8 cellular contexts compared by ENCODE assay signal in the genomic region with DNA sequence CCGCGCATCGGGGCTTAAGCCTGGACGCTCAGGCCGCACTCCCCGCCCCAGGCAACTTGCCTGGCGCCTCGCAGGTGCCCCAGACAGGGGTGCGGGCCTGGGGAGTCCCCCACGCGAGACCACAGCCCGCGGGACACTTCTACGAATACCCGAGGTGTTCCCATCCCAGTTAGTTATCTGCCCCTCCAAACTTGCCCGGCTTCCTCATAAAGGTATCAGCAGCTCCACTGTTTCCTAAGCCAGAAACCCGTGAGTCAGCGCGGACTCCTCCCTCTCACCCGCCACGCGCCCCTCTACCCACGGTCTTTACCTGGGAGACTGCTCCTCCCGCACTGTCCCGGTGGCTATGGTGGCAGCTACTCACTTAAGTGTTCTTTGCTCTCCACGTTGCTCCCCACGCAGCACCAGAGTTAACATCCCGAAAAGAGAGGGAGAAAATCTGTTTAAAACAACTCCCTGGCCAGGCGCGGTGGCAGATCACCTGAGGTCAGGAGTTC. TPM values are rescaled to one million over a fixed set of nuclear protein-coding genes. Genes with fewer than 3 reads are reported as not detected.
DNase-seq lines count a peak whose midpoint lies in the region; ATAC-seq and TF ChIP-seq lines count a peak whose summit lies in the region.

No MANE protein-coding gene starts in this region.

- H3K4me1 Mint-ChIP-seq in brain, result peaks cover 32% of the 10 kb centered on the region

- TF ChIP-seq POLR2A in transverse colon (IDR thresholded peaks at IDR 0.05), result no peak

- H3K9me3 ChIP-seq in heart right ventricle (no peaks in the 10 kb centered on the region), transverse colon (no peaks in the 10 kb centered on the region)

- TF ChIP-seq CTCF in heart right ventricle (IDR thresholded peaks at IDR 0.05) (no peak), brain (conservative IDR thresholded peaks at IDR 0.05) (no peak), transverse colon (IDR thresholded peaks at IDR 0.05) (no peak)

- peaks cover 0 to 6% (median 0%) of the 10 kb centered on the region in 9 donors for H3K36me3 ChIP-seq in heart right ventricle
- H3K36me3 ChIP-seq in transverse colon, result no peaks in the 10 kb centered on the region

- peak overlapping the region in 9 of 10 donors; percentile 36 to 96 (median 66) for H3K4me3 ChIP-seq in heart right ventricle
- peak overlapping the region in 3 of 4 donors; percentile 85 to 96 (median 94) for H3K4me3 ChIP-seq in transverse colon

- DNase-seq in heart right ventricle (no peak), cardiac septum (ENCODE audit: low spot score) (no peak), mesenteric fat pad (ENCODE audit: low spot score) (peak; percentile 85), transverse colon (no peak), SW 1271 (lab: John Stamatoyannopoulos, UW) (no peak), GM19240 (ENCODE audit: insufficient read length, low spot score) (no peak), HuH-7 (ENCODE audit: low spot score) (no peak)

- H3K36me3 Mint-ChIP-seq in brain, result peaks cover 28% of the 10 kb centered on the region

- H3K27me3 ChIP-seq in heart right ventricle (no peaks in the 10 kb centered on the region), transverse colon (no peaks in the 10 kb centered on the region)

- H3K27ac Mint-ChIP-seq in brain, result peak overlapping the region; percentile 12 to 79 (median 60)

- intact Hi-C loops in heart right ventricle (cut with DNase I), result loop anchor here in 4 of 10 donors (2.0 to 10.0 kb wide), 2 partner anchors 191 to 357 kb away; no protein-coding TSS in a partner anchor
- intact Hi-C loops in cardiac septum (cut with DNase I), result loop anchor here (5.0 kb wide), 2 partner anchors 164 to 269 kb away; a partner anchor contains a TSS
- intact Hi-C loops in transverse colon (cut with DNase I; ENCODE audit: low total_unique reads), result no loop called here

- peaks cover 0 to 8% (median 0%) of the 10 kb centered on the region in 5 experiments for H3K9me3 Mint-ChIP-seq in brain

- H3K27ac ChIP-seq in heart right ventricle (peak overlapping the region in 1 of 10 donors; percentile 89), transverse colon (peak overlapping the region in 1 of 4 donors; percentile 90)

- H3K27me3 Mint-ChIP-seq in brain, result peaks cover 5% of the 10 kb centered on the region

- no peak for TF ChIP-seq EP300 in transverse colon (IDR thresholded peaks at IDR 0.05; ENCODE audit: low read depth)

- in situ Hi-C loops in transverse colon (cut with MboI; ENCODE audit: low pct_ligation_motif_present in 1 of 4, low pct_unique_long_range_greater_than_20kb in 1 of 4, low sequenced_read_pairs in 3 of 4), result loop anchor here in 1 of 4 donors (25.0 kb wide), 1 partner anchor 194 kb away; no protein-coding TSS in a partner anchor

- peak overlapping the region; percentile 45 to 85 (median 77) for H3K4me3 Mint-ChIP-seq in brain

- peak in 2 of 8 donors; percentile 4 to 23 for ATAC-seq in heart right ventricle

- H3K4me1 ChIP-seq in heart right ventricle, result peaks cover 8 to 33% (median 27%) of the 10 kb centered on the region in 9 donors
- peaks cover 0 to 29% (median 25%) of the 10 kb centered on the region in 4 donors for H3K4me1 ChIP-seq in transverse colon

- 63 to 75% methylated on average over 30 of the region's 30 CpGs for WGBS in heart right ventricle, 2 donors
- 76 to 80% methylated on average over 5 to 25 of the region's 30 CpGs for WGBS in transverse colon (ENCODE audit: low coverage in 1 of 2), 2 donors

RNA-seq across cellular contexts. Expression of a gene that starts 1.0 kb away (rescaled TPM):
- total RNA-seq in heart right ventricle (10 to 100 TPM; 29.5 to 51.5 (median 41.4) TPM), cardiac septum (39.0 TPM), mesenteric fat pad (67.0 TPM), transverse colon (100 to 1,000 TPM in 2 of 4 donors, 10 to 100 TPM in 2; 52.4 to 235 (median 98.7) TPM)
- polyA plus RNA-seq in heart right ventricle (10 to 100 TPM in 1 of 2 donors, 1 to 10 TPM in 1; 6.3 to 21.8 TPM), brain (ENCODE audit: insufficient read depth, low read depth, low replicate concordance) (38.7 TPM)
